In genomic region chr19:29121684-29122083, GRCh38 we compare ENCODE assay signal across 10 cellular contexts.
DNase-seq lines count a peak whose midpoint lies in the region; ATAC-seq and TF ChIP-seq lines count a peak whose summit lies in the region.
"Had no signal": no experiment of that assay in that cellular context is flagged by ENCODE, and none has a peak within 500 bp of the region (broad histone marks: within the 10 kb centered on the region; RNA-seq: fewer than 3 reads in every experiment).

No MANE protein-coding gene starts in this region.

- no peaks in the 10 kb centered on the region for H3K4me1 ChIP-seq in fibroblast of lung (ENCODE audit: control insufficient read depth, extremely low read depth, insufficient read depth, low read length)
- H3K4me1 ChIP-seq in psoas muscle = no peaks in the 10 kb centered on the region

- no peaks in the 10 kb centered on the region for H4K20me1 ChIP-seq in fibroblast of lung (ENCODE audit: control insufficient read depth, extremely low read depth, insufficient read depth, low read length)

- H2AFZ ChIP-seq in fibroblast of lung (ENCODE audit: low read length) = no peak overlapping the region

- H3K27ac ChIP-seq in fibroblast of lung (ENCODE audit: insufficient read depth, low read length) (no peak overlapping the region), psoas muscle (no peak overlapping the region)

- H3K79me2 ChIP-seq in fibroblast of lung (ENCODE audit: control insufficient read depth, insufficient read depth, low read length) = no peaks in the 10 kb centered on the region

- no peaks in the 10 kb centered on the region for H3K27me3 ChIP-seq in fibroblast of lung (ENCODE audit: control insufficient read depth, insufficient read depth, low read length)
- H3K27me3 ChIP-seq in psoas muscle (ENCODE audit: insufficient read depth in 3 of 3, low read length in 2 of 3) = peaks cover 0 to 13% (median 0%) of the 10 kb centered on the region in 3 donors

- peak in 1 of 4 donors; percentile 61 for ATAC-seq in psoas muscle

- H3K4me1 Mint-ChIP-seq in activated naive CD8-positive, alpha-beta T cell treated with anti-CD3 and anti-CD28 coated beads for 36 hours = no peaks in the 10 kb centered on the region

- H3K36me3 Mint-ChIP-seq in activated naive CD8-positive, alpha-beta T cell treated with anti-CD3 and anti-CD28 coated beads for 36 hours = no peaks in the 10 kb centered on the region

- H3K4me3 ChIP-seq in GM12864 (ENCODE audit: low read depth, low read length) = no peak overlapping the region
- no peak overlapping the region for H3K4me3 ChIP-seq in fibroblast of lung (replicated peaks in 1 of 4; ENCODE audit: control extremely low read depth in 1 of 4, insufficient read depth in 1 of 4, low read depth in 3 of 4, low read length in 4 of 4)
- H3K4me3 ChIP-seq in psoas muscle = no peak overlapping the region

- DNase-seq in GM12864 (ENCODE audit: low read depth) (no peak), fibroblast of lung (ENCODE audit: low read depth in 2 of 2) (no peak), psoas muscle (peak in 1 of 2 donors; percentile 31), DMS114 treated with DMSO at 0.1 percent for 48 hours (lab: John Stamatoyannopoulos, UW; ENCODE audit: unreplicated experiment) (no peak), G401 (ENCODE audit: low spot score) (no peak)
- DNase-seq in activated naive CD8-positive, alpha-beta T cell treated with anti-CD3 and anti-CD28 coated beads for 36 hours = no peak
- DNase-seq: NCI-H1105 treated with DMSO at 0.1 percent for 48 hours; stimulated activated CD4-positive, alpha-beta T cell treated with anti-CD3 and anti-CD28 coated beads, Interleukin-4, amount 100 ng/mL, for 1 hour had no signal

- H3K9me3 Mint-ChIP-seq in activated naive CD8-positive, alpha-beta T cell treated with anti-CD3 and anti-CD28 coated beads for 36 hours = peaks cover 10% of the 10 kb centered on the region

- H3K27ac Mint-ChIP-seq in activated naive CD8-positive, alpha-beta T cell treated with anti-CD3 and anti-CD28 coated beads for 36 hours = no peak overlapping the region
- H3K27ac Mint-ChIP-seq: activated T-helper 2 cell treated with anti-CD3 and anti-CD28 coated beads, Interferon-gamma antibody, Interleukin-2, Interleukin-4, amounts not matched to agents 10 μg/mL and 5 μg/mL and 100 μg/mL, durations not matched to agents 14 hours and 24 hours and 36 hours had no signal

- peak; percentile 41 for TF ChIP-seq CTCF in GM12864 (IDR thresholded peaks at IDR 0.05; ENCODE audit: low read depth, low read length, missing control alignments)
- peak; percentile 58 for TF ChIP-seq CTCF in LNCAP (IDR thresholded peaks at IDR 0.05)
- peak; percentile 13 to 60 for TF ChIP-seq CTCF in fibroblast of lung (conservative IDR thresholded peaks at IDR 0.05 in 1 of 2, IDR thresholded peaks at IDR 0.05 in 1 of 2; ENCODE audit: low read depth in 1 of 2, low read length in 2 of 2)
- TF ChIP-seq CTCF in psoas muscle (IDR thresholded peaks at IDR 0.05) = peak; percentile 19

- intact Hi-C loops in psoas muscle (cut with DNase I) = no loop called here

- WGBS in psoas muscle, 3 donors = 39 to 42% (median 39%) methylated on average over 3 of the region's 3 CpGs

- H3K9ac ChIP-seq in fibroblast of lung (ENCODE audit: insufficient read depth, low read length) = no peak overlapping the region

- H3K4me2 ChIP-seq in fibroblast of lung (ENCODE audit: extremely low read depth, insufficient read depth, low read length) = no peak overlapping the region

- peaks cover 10% of the 10 kb centered on the region for H3K27me3 Mint-ChIP-seq in activated naive CD8-positive, alpha-beta T cell treated with anti-CD3 and anti-CD28 coated beads for 36 hours

- in situ Hi-C loops in G401 (cut with HindIII; ENCODE audit: low sequenced_read_pairs) = no loop called here

- no peaks in the 10 kb centered on the region for H3K36me3 ChIP-seq in fibroblast of lung (ENCODE audit: control insufficient read depth, insufficient read depth, low read length)
- no peaks in the 10 kb centered on the region for H3K36me3 ChIP-seq in psoas muscle (ENCODE audit: insufficient read depth in 1 of 2, low read depth in 1 of 2)

- no peak overlapping the region for H3K4me3 Mint-ChIP-seq in activated naive CD8-positive, alpha-beta T cell treated with anti-CD3 and anti-CD28 coated beads for 36 hours

- H3K9me3 ChIP-seq in fibroblast of lung (ENCODE audit: control insufficient read depth, insufficient read depth, low read depth, low read length) (no peaks in the 10 kb centered on the region), psoas muscle (no peaks in the 10 kb centered on the region)
